Comparison of ENCODE assay signal across 17 cellular contexts in the genomic region with DNA sequence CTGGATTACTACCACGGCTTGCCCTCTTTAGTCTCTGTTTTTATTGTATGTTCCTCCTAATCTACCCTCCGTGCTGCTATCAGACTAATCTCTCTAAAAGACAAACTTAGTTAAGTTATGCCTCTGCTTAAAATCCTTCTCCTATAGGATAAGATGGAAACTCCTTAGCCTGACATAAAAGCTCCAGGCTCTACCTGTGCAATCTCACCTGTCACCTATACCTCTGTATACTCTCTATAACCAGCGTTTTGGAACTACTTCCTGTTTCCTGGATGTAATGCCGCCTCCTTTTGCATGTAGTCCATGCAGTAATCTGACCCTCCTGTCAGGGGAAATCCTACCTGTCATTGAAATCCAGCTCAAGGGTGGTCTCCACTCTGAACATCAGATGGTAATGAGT. TPM values are rescaled to one million over a fixed set of nuclear protein-coding genes. Genes with fewer than 3 reads are reported as not detected.
DNase-seq lines count a peak whose midpoint lies in the region; ATAC-seq and TF ChIP-seq lines count a peak whose summit lies in the region.
"Had no signal": no experiment of that assay in that cellular context is flagged by ENCODE, and none has a peak within 500 bp of the region (broad histone marks: within the 10 kb centered on the region; RNA-seq: fewer than 3 reads in every experiment).

No MANE protein-coding gene starts in this region.

- no peak overlapping the region for H4K91ac ChIP-seq in trophoblast cell (ENCODE audit: low read depth, low read length)

- no peak overlapping the region for H3K4ac ChIP-seq in trophoblast cell (ENCODE audit: low read depth, low read length)

- H3K27me3 Mint-ChIP-seq in glutamatergic neuron (ENCODE audit: unreplicated experiment), result peaks cover 8% of the 10 kb centered on the region
- peaks cover 2% of the 10 kb centered on the region for H3K27me3 Mint-ChIP-seq in activated T-cell treated with anti-CD3 and anti-CD28 coated beads, Interleukin-2, amount 50 U/mL, for 4 hours (ENCODE audit: low read depth)
- H3K27me3 Mint-ChIP-seq: CD4-positive, alpha-beta T cell had no signal

- no peak overlapping the region for H3K4me2 ChIP-seq in trophoblast cell (ENCODE audit: low read length)
- H3K4me2 ChIP-seq: A549 had no signal

- H3K4me1 ChIP-seq in trophoblast cell (ENCODE audit: control insufficient read depth in 1 of 2, insufficient read depth in 2 of 2, low read length in 2 of 2), result peaks cover 18 to 27% of the 10 kb centered on the region in 2 experiments
- H3K4me1 ChIP-seq: A549, Caco-2 had no signal

- no peak for ATAC-seq in activated T-cell treated with anti-CD3 and anti-CD28 coated beads, Interleukin-2, amount 50 U/mL, for 4 hours
- ATAC-seq: A549 had no signal

- no peak overlapping the region for H2BK120ac ChIP-seq in trophoblast cell (ENCODE audit: insufficient read depth, low read length, poor library complexity)

- H3K27me3 ChIP-seq in trophoblast cell (ENCODE audit: insufficient read depth, low read length), result no peaks in the 10 kb centered on the region

- H3K14ac ChIP-seq in trophoblast cell (ENCODE audit: low read length), result no peak overlapping the region

- peak overlapping the region; percentile 47 for H3K4me3 Mint-ChIP-seq in glutamatergic neuron (ENCODE audit: unreplicated experiment)
- no peak overlapping the region for H3K4me3 Mint-ChIP-seq in activated T-cell treated with anti-CD3 and anti-CD28 coated beads, Interleukin-2, amount 50 U/mL, for 4 hours
- H3K4me3 Mint-ChIP-seq: CD4-positive, alpha-beta T cell had no signal

- no peaks in the 10 kb centered on the region for H3K36me3 ChIP-seq in trophoblast cell (ENCODE audit: control insufficient read depth in 1 of 2, insufficient read depth in 2 of 2, low read length in 2 of 2)

- peaks cover 18% of the 10 kb centered on the region for H3K79me1 ChIP-seq in trophoblast cell (ENCODE audit: low read length)

- H3K9me3 Mint-ChIP-seq in glutamatergic neuron (ENCODE audit: unreplicated experiment), result peaks cover 7% of the 10 kb centered on the region
- no peaks in the 10 kb centered on the region for H3K9me3 Mint-ChIP-seq in activated T-cell treated with anti-CD3 and anti-CD28 coated beads, Interleukin-2, amount 50 U/mL, for 4 hours
- H3K9me3 Mint-ChIP-seq: CD4-positive, alpha-beta T cell had no signal

- H2AK5ac ChIP-seq in trophoblast cell (ENCODE audit: low read length), result no peak overlapping the region

- H3K18ac ChIP-seq in trophoblast cell (ENCODE audit: low read length), result no peak overlapping the region

- no peak overlapping the region for H2BK12ac ChIP-seq in trophoblast cell (ENCODE audit: low read length)

- TF ChIP-seq CTCF in glutamatergic neuron (IDR thresholded peaks at IDR 0.05; ENCODE audit: partially characterized antibody, unreplicated experiment), result no peak

- no peaks in the 10 kb centered on the region for H3K9me3 ChIP-seq in trophoblast cell (ENCODE audit: insufficient read depth, low read depth, low read length)
- H3K9me3 ChIP-seq: A549, Caco-2 had no signal

- H2BK5ac ChIP-seq in trophoblast cell (ENCODE audit: low read depth, low read length, poor library complexity), result no peak overlapping the region

- H3K27ac Mint-ChIP-seq in glutamatergic neuron (ENCODE audit: unreplicated experiment), result peak overlapping the region; percentile 99
- H3K27ac Mint-ChIP-seq: CD4-positive, alpha-beta T cell had no signal

- no peak overlapping the region for H3K9ac ChIP-seq in trophoblast cell (ENCODE audit: low read length)
- H3K9ac ChIP-seq: GM23248 had no signal

- no CpG with 5 or more reads among the region's 4 CpGs for WGBS in trophoblast cell (ENCODE audit: extremely low coverage, insufficient coverage, insufficient read length)

- peaks cover 7% of the 10 kb centered on the region for H3K79me2 ChIP-seq in trophoblast cell (ENCODE audit: control insufficient read depth, insufficient read depth, low read length, poor library complexity)

- DNase-seq in NCI-H2171 treated with DMSO at 0.1 percent for 48 hours (lab: John Stamatoyannopoulos, UW), result peak; percentile 15
- DNase-seq in NCI-H2171 (lab: John Stamatoyannopoulos, UW), result no peak
- no peak for DNase-seq in glutamatergic neuron
- no peak for DNase-seq in trophoblast cell
- DNase-seq in activated T-cell treated with anti-CD3 and anti-CD28 coated beads, Interleukin-2, amount 50 U/mL, for 4 hours, result no peak
- no peak for DNase-seq in NCI-H2081 treated with DMSO at 0.1 percent for 48 hours (lab: John Stamatoyannopoulos, UW)
- DNase-seq in OCI-M2 (lab: John Stamatoyannopoulos, UW; ENCODE audit: unreplicated experiment), result no peak
- DNase-seq: AML-193; Caco-2; CD4-positive, alpha-beta T cell; GM23248; HCEC 1CT had no signal

- H3K4me1 Mint-ChIP-seq in glutamatergic neuron (ENCODE audit: low read depth, unreplicated experiment), result peaks cover 39% of the 10 kb centered on the region
- H3K4me1 Mint-ChIP-seq in activated T-cell treated with anti-CD3 and anti-CD28 coated beads, Interleukin-2, amount 50 U/mL, for 4 hours (ENCODE audit: low read depth), result no peaks in the 10 kb centered on the region

- no peak overlapping the region for H4K12ac ChIP-seq in trophoblast cell (ENCODE audit: low read depth, low read length)

- no peak overlapping the region for H2AFZ ChIP-seq in trophoblast cell (ENCODE audit: insufficient read depth, low read length, poor library complexity)
- H2AFZ ChIP-seq: GM23248 had no signal

- H3K23ac ChIP-seq in trophoblast cell (ENCODE audit: low read length), result no peak overlapping the region

- no peaks in the 10 kb centered on the region for H3K36me3 Mint-ChIP-seq in glutamatergic neuron (ENCODE audit: unreplicated experiment)
- no peaks in the 10 kb centered on the region for H3K36me3 Mint-ChIP-seq in activated T-cell treated with anti-CD3 and anti-CD28 coated beads, Interleukin-2, amount 50 U/mL, for 4 hours (ENCODE audit: insufficient read depth)

- H4K8ac ChIP-seq in trophoblast cell (ENCODE audit: low read depth, low read length), result no peak overlapping the region

- H3K4me3 ChIP-seq in trophoblast cell (ENCODE audit: low read depth, low read length), result no peak overlapping the region
- H3K4me3 ChIP-seq: A549, GM23248 had no signal

- peak overlapping the region; percentile 35 for H3K27ac ChIP-seq in trophoblast cell (ENCODE audit: low read depth, low read length)
- H3K27ac ChIP-seq: 22Rv1, A549, C4-2B, GM23248 had no signal

RNA-seq across cellular contexts. Expression of a gene that starts 41.2 kb away (rescaled TPM):
- total RNA-seq in glutamatergic neuron (ENCODE audit: unreplicated experiment), result 0.15 TPM
- 0.12 and 0.14 TPM in 2 replicates for polyA plus RNA-seq in trophoblast cell (2013)
- total RNA-seq in activated T-cell treated with anti-CD3 and anti-CD28 coated beads, Interleukin-2, amount 50 U/mL, for 4 hours, result under 1 TPM; 0.08 to 0.15 (median 0.11) TPM
- total RNA-seq: Caco-2; CD4-positive, alpha-beta T cell; GM23248; H4; HT-29 had no signal
- polyA plus RNA-seq: A549, GM23248 had no signal
